In genomic region chr4:41262198-41262597, GRCh38 we compare ENCODE assay signal across 8 cellular contexts. TPM values are rescaled to one million over a fixed set of nuclear protein-coding genes. Genes with fewer than 3 reads are reported as not detected.
"Had no signal": no experiment of that assay in that cellular context is flagged by ENCODE, and none has a peak within 500 bp of the region (broad histone marks: within the 10 kb centered on the region; RNA-seq: fewer than 3 reads in every experiment).

No MANE protein-coding gene starts in this region.

- H3K4me3 Mint-ChIP-seq: H9 had no signal

- ATAC-seq: K562 had no signal

- DNase-seq: GOT3, H9, HCEC 1CT, IMR-90 had no signal

- H3K4me3 ChIP-seq: K562 had no signal

- FAIRE-seq: H54, HTR-8/SVneo, K562 had no signal

- H3K9me3 Mint-ChIP-seq: H9 had no signal

RNA-seq across cellular contexts. Expression of gene UCHL1, which starts 5.5 kb away (rescaled TPM):
- total RNA-seq: HT-29 had no signal
- polyA plus RNA-seq: K562 had no signal
